Comparison of ENCODE assay signal across 15 cellular contexts in genomic region chr5:112372543-112372942, GRCh38. TPM values are rescaled to one million over a fixed set of nuclear protein-coding genes. Genes with fewer than 3 reads are reported as not detected.
A peak's percentile ranks its signal among the peaks of the same experiment; 100 is the strongest.
DNase-seq lines count a peak whose midpoint lies in the region; ATAC-seq, FAIRE-seq and TF ChIP-seq lines count a peak whose summit lies in the region.
"Had no signal": no experiment of that assay in that cellular context is flagged by ENCODE, and none has a peak within 500 bp of the region (broad histone marks: within the 10 kb centered on the region; RNA-seq: fewer than 3 reads in every experiment).

No MANE protein-coding gene starts in this region.

- H3K4me2 ChIP-seq in H9 (ENCODE audit: insufficient read depth, insufficient read length, low read length) (no peak overlapping the region), OCI-LY7 (ENCODE audit: low read length) (no peak overlapping the region)
- H3K4me2 ChIP-seq: BLaER1 treated with 17β-estradiol and CSF1 and Interleukin-3, amounts not matched to agents 10 nM and 100 nM had no signal

- no peak overlapping the region for H2AK5ac ChIP-seq in H9 (ENCODE audit: insufficient read length, low read length)

- no peaks in the 10 kb centered on the region for H3K27me3 Mint-ChIP-seq in H9 (ENCODE audit: low read depth)

- H3K4me3 Mint-ChIP-seq in H9: no peak overlapping the region
- H3K4me3 Mint-ChIP-seq: activated CD4-positive, alpha-beta T cell treated with anti-CD3 and anti-CD28 coated beads, Interleukin-2, amount 10 ng/mL, durations not matched to agents 7 days and 5 days; activated naive CD8-positive, alpha-beta T cell had no signal

- FAIRE-seq in H54 (lab: Jason Lieb, UNC): no peak

- POLR2A ChIA-PET in OCI-LY7 (lab: Charles Lee): no interaction called here

- H3K79me2 ChIP-seq in H9 (ENCODE audit: insufficient read depth, low read length) (no peaks in the 10 kb centered on the region), OCI-LY7 (ENCODE audit: insufficient read depth, low read depth, low read length) (no peaks in the 10 kb centered on the region)

- H3K4me1 ChIP-seq in H9 (ENCODE audit: insufficient read depth, low read length) (no peaks in the 10 kb centered on the region), OCI-LY7 (ENCODE audit: insufficient read depth, low read length, poor library complexity, severe bottlenecking) (no peaks in the 10 kb centered on the region), heart right ventricle (peaks cover 2 to 78% (median 27%) of the 10 kb centered on the region in 9 donors)
- H3K4me1 ChIP-seq: BLaER1 treated with 17β-estradiol and CSF1 and Interleukin-3, amounts not matched to agents 10 nM and 100 nM; SJSA1 had no signal

- H3K18ac ChIP-seq in H9 (ENCODE audit: insufficient read length, low read depth, low read length): no peak overlapping the region

- intact Hi-C loops in OCI-LY7 (cut with micrococcal nuclease; ENCODE audit: unreplicated experiment): no loop called here
- intact Hi-C loops in heart right ventricle (cut with DNase I): loop anchor here in 2 of 10 donors (5.0 kb wide), 2 partner anchors 35 to 40 kb away; no protein-coding TSS in a partner anchor

- H3K27ac Mint-ChIP-seq in H9: no peak overlapping the region
- H3K27ac Mint-ChIP-seq: activated CD4-positive, alpha-beta T cell treated with anti-CD3 and anti-CD28 coated beads, Interleukin-2, amount 10 ng/mL, durations not matched to agents 7 days and 5 days; activated naive CD8-positive, alpha-beta T cell had no signal

- no peak for TF ChIP-seq POLR2A in H54 (IDR thresholded peaks at IDR 0.05; ENCODE audit: low read depth, low read length)

- H3K14ac ChIP-seq in H9 (ENCODE audit: insufficient read depth, low read length): no peak overlapping the region

- H3K36me3 ChIP-seq in OCI-LY7 (ENCODE audit: insufficient read depth, low read length): no peaks in the 10 kb centered on the region
- H3K36me3 ChIP-seq in heart right ventricle: no peaks in the 10 kb centered on the region
- H3K36me3 ChIP-seq: BLaER1 treated with 17β-estradiol and CSF1 and Interleukin-3, amounts not matched to agents 10 nM and 100 nM; SJSA1; tibial artery had no signal

- no peaks in the 10 kb centered on the region for H3K79me1 ChIP-seq in H9 (ENCODE audit: insufficient read depth, low read depth, low read length, poor library complexity, severe bottlenecking)

- H3K4ac ChIP-seq in H9 (ENCODE audit: low read depth, low read length): no peak overlapping the region

- H2AFZ ChIP-seq in H9 (ENCODE audit: low read length): no peak overlapping the region
- no peak overlapping the region for H2AFZ ChIP-seq in OCI-LY7 (ENCODE audit: low read length)

- no peak overlapping the region for H2BK120ac ChIP-seq in H9 (ENCODE audit: low read depth, low read length, poor library complexity, severe bottlenecking)

- no peak overlapping the region for H4K5ac ChIP-seq in H9 (ENCODE audit: insufficient read length, low read depth, low read length)

- H3K27me3 ChIP-seq in H9 (ENCODE audit: insufficient read depth, low read length) (no peaks in the 10 kb centered on the region), heart right ventricle (no peaks in the 10 kb centered on the region)
- H3K27me3 ChIP-seq: BLaER1 treated with 17β-estradiol and CSF1 and Interleukin-3, amounts not matched to agents 10 nM and 100 nM; SJSA1; tibial artery had no signal

- no peaks in the 10 kb centered on the region for H3K36me3 Mint-ChIP-seq in H9 (ENCODE audit: insufficient read depth in 1 of 3, low read depth in 3 of 3)
- H3K36me3 Mint-ChIP-seq: activated naive CD8-positive, alpha-beta T cell had no signal

- no peak overlapping the region for H4K8ac ChIP-seq in H9 (replicated peaks; ENCODE audit: insufficient read length, low read depth, low read length)

- H3T11ph ChIP-seq in H9 (ENCODE audit: low read length): no peak overlapping the region

- H3K4me3 ChIP-seq in OCI-LY7 (ENCODE audit: low read depth, low read length, poor library complexity, severe bottlenecking): no peak overlapping the region
- no peak overlapping the region for H3K4me3 ChIP-seq in epithelial cell of esophagus (ENCODE audit: low read length)
- H3K4me3 ChIP-seq in retinal pigment epithelial cell (ENCODE audit: low read length): no peak overlapping the region
- no peak overlapping the region for H3K4me3 ChIP-seq in heart right ventricle
- H3K4me3 ChIP-seq: BLaER1 treated with 17β-estradiol and CSF1 and Interleukin-3, amounts not matched to agents 10 nM and 100 nM; dorsolateral prefrontal cortex; SJSA1; tibial artery had no signal

- no peak overlapping the region for H2BK20ac ChIP-seq in H9 (ENCODE audit: low read depth, low read length, poor library complexity, severe bottlenecking)

- no peaks in the 10 kb centered on the region for H3K9me2 ChIP-seq in OCI-LY7 (ENCODE audit: insufficient read depth, low read length)

- H3K27ac ChIP-seq in H9 (ENCODE audit: insufficient read length, low read depth, low read length) (no peak overlapping the region), OCI-LY7 (ENCODE audit: low read depth, low read length, poor library complexity, severe bottlenecking) (no peak overlapping the region), heart right ventricle (no peak overlapping the region)
- H3K27ac ChIP-seq: BLaER1 treated with 17β-estradiol and CSF1 and Interleukin-3, amounts not matched to agents 10 nM and 100 nM; dorsolateral prefrontal cortex; SJSA1; tibial artery had no signal

- H3K4me1 Mint-ChIP-seq in H9: 0 out of 4 replicates have a peak, but pooled peaks cover 0 to under 1% of the 10 kb centered on the region in 2 experiments
- H3K4me1 Mint-ChIP-seq: activated CD4-positive, alpha-beta T cell treated with anti-CD3 and anti-CD28 coated beads, Interleukin-2, amount 10 ng/mL, durations not matched to agents 7 days and 5 days had no signal

- TF ChIP-seq CTCF in H9 (conservative IDR thresholded peaks at IDR 0.05) (peak; percentile 45; the same call in 2 of the 3 replicates), OCI-LY7 (conservative IDR thresholded peaks at IDR 0.05; ENCODE audit: low read length) (0 out of 2 replicates have a peak, but pooled peaks have one; percentile 38), epithelial cell of esophagus (IDR thresholded peaks at IDR 0.05; ENCODE audit: insufficient read depth, low read depth, low read length, missing control alignments) (peak; percentile 14), retinal pigment epithelial cell (conservative IDR thresholded peaks at IDR 0.05; ENCODE audit: low read depth, low read length) (peak; percentile 44), heart right ventricle (IDR thresholded peaks at IDR 0.05) (no peak)

- DNase-seq in H9: no peak
- no peak for DNase-seq in OCI-LY7 (ENCODE audit: low spot score)
- peak; percentile 52 for DNase-seq in epithelial cell of esophagus (ENCODE audit: low read depth)
- no peak for DNase-seq in retinal pigment epithelial cell (ENCODE audit: low read depth)
- no peak for DNase-seq in H54 (ENCODE audit: insufficient read length, low spot score)
- DNase-seq in heart right ventricle: no peak
- DNase-seq: activated CD4-positive, alpha-beta T cell treated with anti-CD3 and anti-CD28 coated beads, Interleukin-2, amount 10 ng/mL, durations not matched to agents 7 days and 5 days; dorsolateral prefrontal cortex; hippocampal formation; tibial artery had no signal

- H4K20me1 ChIP-seq in H9 (ENCODE audit: control insufficient read depth, insufficient read depth, insufficient read length): no peaks in the 10 kb centered on the region
- H4K20me1 ChIP-seq in OCI-LY7 (ENCODE audit: insufficient read depth, low read length): no peaks in the 10 kb centered on the region
- H4K20me1 ChIP-seq: BLaER1 treated with 17β-estradiol and CSF1 and Interleukin-3, amounts not matched to agents 10 nM and 100 nM had no signal

- H2BK15ac ChIP-seq in H9 (ENCODE audit: low read depth, low read length): no peak overlapping the region

- no peak overlapping the region for H4K91ac ChIP-seq in H9 (ENCODE audit: insufficient read length, low read depth, low read length)

- H2BK5ac ChIP-seq in H9 (ENCODE audit: insufficient read length, low read length): no peak overlapping the region

- CTCF ChIA-PET in OCI-LY7 (lab: Charles Lee; ENCODE audit: unreplicated experiment): no interaction called here

- no peak overlapping the region for H2BK12ac ChIP-seq in H9 (ENCODE audit: insufficient read length, low read depth, low read length)

- H3K9ac ChIP-seq in H9 (ENCODE audit: extremely low read depth, insufficient read length, low read length): no peak overlapping the region
- H3K9ac ChIP-seq: BLaER1 treated with 17β-estradiol and CSF1 and Interleukin-3, amounts not matched to agents 10 nM and 100 nM had no signal

- H3K56ac ChIP-seq in H9 (ENCODE audit: insufficient read length, low read depth, low read length): no peak overlapping the region

- no TSS peak for BruUV-seq in OCI-LY7 (replicated peaks; lab: Mats Ljungman, UMichigan)

- H3K23me2 ChIP-seq in H9 (ENCODE audit: insufficient read length, low read depth, low read length, poor library complexity, severe bottlenecking): no peaks in the 10 kb centered on the region

- H3K9me3 ChIP-seq in H9 (ENCODE audit: control insufficient read depth, low read depth, low read length) (no peaks in the 10 kb centered on the region), OCI-LY7 (ENCODE audit: low read length) (no peaks in the 10 kb centered on the region), heart right ventricle (no peaks in the 10 kb centered on the region)
- H3K9me3 ChIP-seq: BLaER1 treated with 17β-estradiol and CSF1 and Interleukin-3, amounts not matched to agents 10 nM and 100 nM; SJSA1; tibial artery had no signal

- ATAC-seq in heart right ventricle (no peak), HG03565 (IDR thresholded peaks at IDR 0.05; ENCODE audit: unreplicated experiment) (no peak)

- H3K23ac ChIP-seq in H9 (ENCODE audit: insufficient read length, low read depth, low read length): no peak overlapping the region

- no peaks in the 10 kb centered on the region; a peak in 1 of 5 replicates for H3K9me3 Mint-ChIP-seq in H9
- H3K9me3 Mint-ChIP-seq: activated CD4-positive, alpha-beta T cell treated with anti-CD3 and anti-CD28 coated beads, Interleukin-2, amount 10 ng/mL, durations not matched to agents 7 days and 5 days had no signal

RNA-seq across cellular contexts. Expression of gene EPB41L4A, which starts 46.5 kb away (rescaled TPM):
- 4.8 and 4.9 TPM in 2 replicates for total RNA-seq in H9 (2021)
- 0.03 TPM in 1 of 2 replicates, not detected in the other for total RNA-seq in OCI-LY7 (2014; rRNA removed; shearing (Covaris generic))
- not detected in 2 replicates for total RNA-seq in OCI-LY7 (2022)
- total RNA-seq in heart right ventricle: 10 to 100 TPM; 12.6 to 28.4 (median 18.2) TPM
- polyA plus RNA-seq in heart right ventricle: 1 to 10 TPM; 6.2 to 8.3 TPM
- total RNA-seq: M059J had no signal

Comparison
In these comparisons a context has a peak if more than half of its experiments do, and no peak if none do; other contexts are left out.
1. CTCF ChIP-seq: peak in H9 (single experiment), OCI-LY7 (single experiment), epithelial cell of esophagus (single experiment) and retinal pigment epithelial cell (single experiment); none in heart right ventricle (0 of 9).